In the genomic region with DNA sequence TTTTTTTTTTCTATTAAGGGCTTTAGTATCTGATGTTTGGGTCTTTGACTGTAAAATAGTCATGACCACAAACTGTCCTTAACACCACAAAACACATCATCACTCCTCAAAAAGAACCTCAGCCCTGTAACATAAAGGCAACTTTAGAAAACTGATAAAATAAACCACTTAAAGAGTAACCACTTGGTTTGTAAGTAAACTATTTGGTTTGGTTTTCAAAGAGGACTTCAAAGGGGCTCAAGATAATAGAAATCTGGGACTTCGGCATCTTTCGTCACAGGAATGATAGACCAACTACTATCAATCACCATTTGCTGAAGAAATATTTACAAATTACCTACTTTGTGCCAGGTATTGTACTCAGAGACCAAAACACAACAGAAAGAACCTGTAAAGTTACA, we compare ENCODE assay signal across 17 cellular contexts.
A peak's percentile ranks its signal among the peaks of the same experiment; 100 is the strongest.
DNase-seq lines count a peak whose midpoint lies in the region; ATAC-seq, FAIRE-seq and TF ChIP-seq lines count a peak whose summit lies in the region.
"Had no signal": no experiment of that assay in that cellular context is flagged by ENCODE, and none has a peak within 500 bp of the region (broad histone marks: within the 10 kb centered on the region; RNA-seq: fewer than 3 reads in every experiment).

No MANE protein-coding gene starts in this region.

- TF ChIP-seq CTCF in MCF 10A (IDR thresholded peaks at IDR 0.05; ENCODE audit: unreplicated experiment): no peak
- no peak for TF ChIP-seq CTCF in breast epithelium (IDR thresholded peaks at IDR 0.05)
- TF ChIP-seq CTCF in RWPE2 (IDR thresholded peaks at IDR 0.05; ENCODE audit: poor library complexity, severe bottlenecking): no peak

- ATAC-seq in RWPE2 (ENCODE audit: low read depth) (no peak), GM21786 (IDR thresholded peaks at IDR 0.05; ENCODE audit: unreplicated experiment) (no peak)
- ATAC-seq in central memory CD8-positive, alpha-beta T cell (replicated peaks; ENCODE audit: extremely low read depth, poor library complexity, severe bottlenecking): peak; percentile 85
- ATAC-seq in stimulated activated naive B cell treated with anti-CD40 and anti-IgM and Interleukin-4, amounts not matched to agents 10 μg/mL and 1 μg/mL and 100 μg/mL, for 72 hours (replicated peaks): no peak

- H3K27me3 ChIP-seq in breast epithelium (no peaks in the 10 kb centered on the region), RWPE2 (ENCODE audit: insufficient read depth, poor library complexity, severe bottlenecking) (no peaks in the 10 kb centered on the region)
- H3K27me3 ChIP-seq: SJSA1 had no signal

- DNase-seq in MCF 10A (ENCODE audit: unreplicated experiment) (no peak), breast epithelium (ENCODE audit: low spot score in 2 of 2) (no peak), RWPE2 (ENCODE audit: low spot score) (no peak), HTR-8/SVneo (ENCODE audit: insufficient read length, low spot score) (no peak)
- DNase-seq in central memory CD8-positive, alpha-beta T cell (ENCODE audit: low spot score in 2 of 2): no peak
- DNase-seq in stimulated activated naive B cell treated with anti-CD40 and anti-IgM and Interleukin-4, amounts not matched to agents 10 μg/mL and 1 μg/mL and 100 μg/mL, for 72 hours: no peak
- no peak for DNase-seq in stimulated activated CD4-positive, alpha-beta T cell treated with anti-CD3 and anti-CD28 coated beads, Interleukin-2, amount 100 ng/mL, for 48 hours
- DNase-seq: DMS153; foreskin fibroblast; HFFc6; KBM-7; NCI-H1417; stimulated activated CD4-positive, alpha-beta T cell treated with anti-CD3 and anti-CD28 coated beads, Interleukin-12 subunit alpha, Interleukin-12 subunit beta, amount 100 ng/mL, for 4 hours; T1000 had no signal

- peaks cover 34% of the 10 kb centered on the region for H3K4me1 Mint-ChIP-seq in MCF 10A (ENCODE audit: insufficient read depth, unreplicated experiment)
- H3K4me1 Mint-ChIP-seq in central memory CD8-positive, alpha-beta T cell: peaks cover 53% of the 10 kb centered on the region
- H3K4me1 Mint-ChIP-seq in stimulated activated naive B cell treated with anti-CD40 and anti-IgM and Interleukin-4, amounts not matched to agents 10 μg/mL and 1 μg/mL and 100 μg/mL, for 72 hours: peaks cover 42 to 88% of the 10 kb centered on the region in 2 donors

- no peaks in the 10 kb centered on the region for H3K4me1 ChIP-seq in breast epithelium
- peaks cover 20% of the 10 kb centered on the region for H3K4me1 ChIP-seq in RWPE2 (ENCODE audit: insufficient read depth, poor library complexity, severe bottlenecking)

- no peak for FAIRE-seq in HTR-8/SVneo (lab: Jason Lieb, UNC)
- FAIRE-seq: GM18507 had no signal

- TF ChIP-seq POLR2A in breast epithelium (IDR thresholded peaks at IDR 0.05): no peak

- H3K9me3 Mint-ChIP-seq in MCF 10A (ENCODE audit: unreplicated experiment): no peaks in the 10 kb centered on the region
- H3K9me3 Mint-ChIP-seq in central memory CD8-positive, alpha-beta T cell: no peaks in the 10 kb centered on the region
- H3K9me3 Mint-ChIP-seq in stimulated activated naive B cell treated with anti-CD40 and anti-IgM and Interleukin-4, amounts not matched to agents 10 μg/mL and 1 μg/mL and 100 μg/mL, for 72 hours: no peaks in the 10 kb centered on the region
- H3K9me3 Mint-ChIP-seq: HFFc6 had no signal

- no peak overlapping the region for H3K4me3 Mint-ChIP-seq in MCF 10A (ENCODE audit: unreplicated experiment)
- peak overlapping the region; percentile 54 for H3K4me3 Mint-ChIP-seq in central memory CD8-positive, alpha-beta T cell
- H3K4me3 Mint-ChIP-seq in stimulated activated naive B cell treated with anti-CD40 and anti-IgM and Interleukin-4, amounts not matched to agents 10 μg/mL and 1 μg/mL and 100 μg/mL, for 72 hours: peak overlapping the region; percentile 26 to 28
- H3K4me3 Mint-ChIP-seq: HFFc6 had no signal

- H3K27ac ChIP-seq in breast epithelium (no peak overlapping the region), RWPE2 (ENCODE audit: poor library complexity, severe bottlenecking) (peak overlapping the region; percentile 57)
- H3K27ac ChIP-seq: SJSA1 had no signal

- H3K36me3 Mint-ChIP-seq in MCF 10A (ENCODE audit: insufficient read depth, unreplicated experiment): no peaks in the 10 kb centered on the region
- H3K36me3 Mint-ChIP-seq in central memory CD8-positive, alpha-beta T cell (ENCODE audit: insufficient read depth): peaks cover 8% of the 10 kb centered on the region
- H3K36me3 Mint-ChIP-seq in stimulated activated naive B cell treated with anti-CD40 and anti-IgM and Interleukin-4, amounts not matched to agents 10 μg/mL and 1 μg/mL and 100 μg/mL, for 72 hours: peaks cover 1 to 3% of the 10 kb centered on the region in 2 donors

- intact Hi-C loops in MCF 10A (cut with micrococcal nuclease): no loop called here
- intact Hi-C loops in breast epithelium (cut with DNase I; ENCODE audit: low total_unique reads): no loop called here

- H3K27ac Mint-ChIP-seq in MCF 10A (ENCODE audit: low read depth, unreplicated experiment): peak overlapping the region; percentile 39
- peak overlapping the region; percentile 91 for H3K27ac Mint-ChIP-seq in central memory CD8-positive, alpha-beta T cell (ENCODE audit: low read depth)
- H3K27ac Mint-ChIP-seq in stimulated activated naive B cell treated with anti-CD40 and anti-IgM and Interleukin-4, amounts not matched to agents 10 μg/mL and 1 μg/mL and 100 μg/mL, for 72 hours: peak overlapping the region; percentile 32
- H3K27ac Mint-ChIP-seq: HFFc6 had no signal

- CTCF ChIA-PET in MCF 10A (lab: Yijun Ruan, JAX): no interaction called here

- H3K27me3 Mint-ChIP-seq in MCF 10A (ENCODE audit: insufficient read depth, unreplicated experiment): no peaks in the 10 kb centered on the region
- no peaks in the 10 kb centered on the region for H3K27me3 Mint-ChIP-seq in central memory CD8-positive, alpha-beta T cell
- no peaks in the 10 kb centered on the region for H3K27me3 Mint-ChIP-seq in stimulated activated naive B cell treated with anti-CD40 and anti-IgM and Interleukin-4, amounts not matched to agents 10 μg/mL and 1 μg/mL and 100 μg/mL, for 72 hours

- BruUV-seq in MCF 10A (replicated peaks; lab: Mats Ljungman, UMichigan): no TSS peak

- POLR2A ChIA-PET in MCF 10A (lab: Yijun Ruan, JAX): interaction anchor here (1.9 kb wide), 1 partner anchor 8 kb away, joined by 8 read pairs; no protein-coding TSS in a partner anchor

- H3K9me3 ChIP-seq in breast epithelium (no peaks in the 10 kb centered on the region), RWPE2 (ENCODE audit: severe bottlenecking) (no peaks in the 10 kb centered on the region)
- H3K9me3 ChIP-seq: SJSA1 had no signal

- H3K36me3 ChIP-seq in breast epithelium (no peaks in the 10 kb centered on the region), RWPE2 (ENCODE audit: low read depth) (no peaks in the 10 kb centered on the region)
- H3K36me3 ChIP-seq: SJSA1 had no signal

- H3K4me3 ChIP-seq in breast epithelium (no peak overlapping the region), RWPE2 (ENCODE audit: severe bottlenecking) (no peak overlapping the region)
- H3K4me3 ChIP-seq: SJSA1 had no signal

Comparison
In these comparisons a context has a peak if more than half of its experiments do, and no peak if none do; other contexts are left out.
1. H3K27ac Mint-ChIP-seq: peak in every context shown above with its lines; median percentile 91 in central memory CD8-positive, alpha-beta T cell; 39 in MCF 10A; 32 in stimulated activated naive B cell treated with anti-CD40 and anti-IgM and Interleukin-4, amounts not matched to agents 10 μg/mL and 1 μg/mL and 100 μg/mL, for 72 hours.